In the genomic region with DNA sequence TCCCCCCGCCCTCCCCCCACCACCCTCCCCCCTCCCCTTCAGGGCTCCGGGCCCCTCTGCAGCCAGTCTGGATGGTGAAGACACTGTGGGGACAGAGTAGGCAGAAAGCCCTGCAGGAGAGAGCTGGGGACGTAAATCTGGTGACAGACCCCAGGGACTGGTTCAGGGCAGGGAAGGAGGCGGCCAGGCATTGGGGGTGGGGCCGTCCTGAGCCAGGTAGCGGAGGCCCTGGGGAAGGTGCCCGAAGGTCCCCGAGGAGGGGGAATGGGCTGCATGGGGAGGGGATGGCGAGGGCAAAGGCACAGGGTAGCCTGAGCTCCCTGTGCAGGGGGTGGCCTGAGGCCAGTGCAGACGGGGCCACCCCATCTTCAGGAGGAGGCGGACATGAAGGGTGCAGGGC, we compare ENCODE assay signal across 23 cellular contexts. TPM values are rescaled to one million over a fixed set of nuclear protein-coding genes. Genes with fewer than 3 reads are reported as not detected.
DNase-seq lines count a peak whose midpoint lies in the region; ATAC-seq, FAIRE-seq and TF ChIP-seq lines count a peak whose summit lies in the region.
"Had no signal": no experiment of that assay in that cellular context is flagged by ENCODE, and none has a peak within 500 bp of the region (broad histone marks: within the 10 kb centered on the region; RNA-seq: fewer than 3 reads in every experiment).

No MANE protein-coding gene starts in this region.

- H3K23me2 ChIP-seq in H1 (ENCODE audit: low read depth, low read length): no peaks in the 10 kb centered on the region

- no peak overlapping the region for H2AFZ ChIP-seq in H1 (ENCODE audit: low read length)
- H2AFZ ChIP-seq: GM23248 had no signal

- no peak for DNase-seq in Panc1 (ENCODE audit: low read depth, low spot score)
- DNase-seq in H1 (ENCODE audit: low read depth in 1 of 2, low spot score in 2 of 2): no peak
- no peak for DNase-seq in mesendoderm
- no peak for DNase-seq in endodermal cell
- DNase-seq in endothelial cell (ENCODE audit: low spot score): no peak
- DNase-seq: ACHN; BE2C; C1 segment of cervical spinal cord; CD4-positive, CD25-positive, alpha-beta regulatory T cell; CD8-positive, alpha-beta memory T cell; COR-L47; DMS 273 treated with DMSO at 0.1 percent for 48 hours; DMS53; DND-41; EL; GM23248 had no signal

- CTCF ChIA-PET in HEK293 (lab: Yijun Ruan, JAX): interaction anchor here (0.6 to 1.1 kb wide), 2 partner anchors 9 to 57 kb away, joined by 3 to 5 read pairs; no protein-coding TSS in a partner anchor
- CTCF ChIA-PET in Panc1 (lab: Charles Lee): no interaction called here
- CTCF ChIA-PET in H1 (lab: Charles Lee; ENCODE audit: partially characterized antibody): interaction anchor here (0.6 to 2.6 kb wide), 5 partner anchors 20 to 67 kb away, joined by 3 to 9 read pairs (median 3); no protein-coding TSS in a partner anchor

- H2BK5ac ChIP-seq in H1 (ENCODE audit: low read depth, low read length) (no peak overlapping the region), mesendoderm (ENCODE audit: low read length) (no peak overlapping the region)

- no peak for TF ChIP-seq CTCF in HEK293 (tag by site-specific recombination; IDR thresholded peaks at IDR 0.05)
- no peak for TF ChIP-seq CTCF in Panc1 (IDR thresholded peaks at IDR 0.05)
- TF ChIP-seq CTCF in H1 (IDR thresholded peaks at IDR 0.05; ENCODE audit: control extremely low read depth in 1 of 3, insufficient read depth in 1 of 3, low read depth in 1 of 3, low read length in 3 of 3): no peak
- TF ChIP-seq CTCF in endodermal cell (conservative IDR thresholded peaks at IDR 0.05): no peak
- no peak for TF ChIP-seq CTCF in endothelial cell (IDR thresholded peaks at IDR 0.05; ENCODE audit: unreplicated experiment)

- H3K27ac Mint-ChIP-seq in endodermal cell (no peak overlapping the region), endothelial cell (ENCODE audit: unreplicated experiment) (no peak overlapping the region)
- H3K27ac Mint-ChIP-seq: CD4-positive, CD25-positive, alpha-beta regulatory T cell; CD8-positive, alpha-beta memory T cell had no signal

- no peaks in the 10 kb centered on the region for H3K9me3 ChIP-seq in HEK293 (ENCODE audit: control insufficient read depth, insufficient read depth, low read depth, low read length)
- no peaks in the 10 kb centered on the region for H3K9me3 ChIP-seq in Panc1 (ENCODE audit: control insufficient read depth, insufficient read depth, low read depth, low read length)
- H3K9me3 ChIP-seq in H1 (ENCODE audit: insufficient read depth in 2 of 2, low read depth in 1 of 2, low read length in 1 of 2): no peaks in the 10 kb centered on the region
- H3K9me3 ChIP-seq in endodermal cell (ENCODE audit: control insufficient read depth, low read length): no peaks in the 10 kb centered on the region
- H3K9me3 ChIP-seq: BE2C had no signal

- H4K20me1 ChIP-seq in H1 (replicated peaks in 1 of 2; ENCODE audit: control insufficient read depth in 1 of 2, insufficient read depth in 2 of 2, low read length in 2 of 2): no peaks in the 10 kb centered on the region

- no peaks in the 10 kb centered on the region for H3K36me3 Mint-ChIP-seq in endodermal cell (ENCODE audit: low read depth)
- no peaks in the 10 kb centered on the region for H3K36me3 Mint-ChIP-seq in endothelial cell (ENCODE audit: low read depth, unreplicated experiment)
- H3K36me3 Mint-ChIP-seq: CD4-positive, CD25-positive, alpha-beta regulatory T cell; CD8-positive, alpha-beta memory T cell had no signal

- H3K27ac ChIP-seq in HEK293 (ENCODE audit: extremely low read depth, low read depth, low read length) (no peak overlapping the region), Panc1 (ENCODE audit: low read length) (no peak overlapping the region), H1 (ENCODE audit: low read depth, low read length) (no peak overlapping the region), mesendoderm (ENCODE audit: low read depth, low read length) (no peak overlapping the region), endodermal cell (ENCODE audit: low read depth, low read length) (no peak overlapping the region)
- H3K27ac ChIP-seq: GM23248 had no signal

- H3K4me3 Mint-ChIP-seq in endodermal cell (no peak overlapping the region), endothelial cell (ENCODE audit: unreplicated experiment) (no peak overlapping the region)
- H3K4me3 Mint-ChIP-seq: CD4-positive, CD25-positive, alpha-beta regulatory T cell; CD8-positive, alpha-beta memory T cell had no signal

- no peak overlapping the region for H3K4ac ChIP-seq in H1 (replicated peaks; ENCODE audit: insufficient read length, low read depth, low read length)
- H3K4ac ChIP-seq in mesendoderm (ENCODE audit: low read depth, low read length): no peak overlapping the region

- in situ Hi-C loops in Panc1 (cut with HindIII; ENCODE audit: low pct_unique_long_range_greater_than_20kb, low sequenced_read_pairs): no loop called here

- no peak for TF ChIP-seq POLR2A in H1 (IDR thresholded peaks at IDR 0.05; ENCODE audit: control extremely low read depth in 1 of 2, low read depth in 2 of 2, low read length in 2 of 2)

- H3K79me1 ChIP-seq in H1 (ENCODE audit: low read depth, low read length) (no peaks in the 10 kb centered on the region), mesendoderm (ENCODE audit: low read length) (no peaks in the 10 kb centered on the region)

- H3K18ac ChIP-seq in H1 (ENCODE audit: extremely low read depth, low read length) (peak overlapping the region; percentile 48; the same call in 1 of the 2 replicates), mesendoderm (ENCODE audit: low read length) (no peak overlapping the region)

- BruUV-seq in Panc1 (replicated peaks; lab: Mats Ljungman, UMichigan): no TSS peak

- no peak overlapping the region for H2AK5ac ChIP-seq in H1 (ENCODE audit: low read depth, low read length)
- no peak overlapping the region for H2AK5ac ChIP-seq in mesendoderm (ENCODE audit: low read length)

- H4K8ac ChIP-seq in H1 (ENCODE audit: extremely low read depth, insufficient read depth, low read length) (peak overlapping the region; percentile 45; the same call in 1 of the 2 replicates), mesendoderm (ENCODE audit: low read depth, low read length) (no peak overlapping the region)

- 0 out of 2 replicates have a peak overlapping the region, but pooled peaks have one; percentile 46 for H2BK15ac ChIP-seq in H1 (ENCODE audit: low read length)
- H2BK15ac ChIP-seq in mesendoderm (replicated peaks; ENCODE audit: low read depth): no peak overlapping the region

- POLR2A ChIA-PET in HEK293 (lab: Yijun Ruan, JAX): no interaction called here
- POLR2A ChIA-PET in Panc1 (lab: Charles Lee): no interaction called here
- POLR2A ChIA-PET in H1 (lab: Charles Lee; ENCODE audit: partially characterized antibody): interaction anchor here (0.9 kb wide), 1 partner anchor 25 kb away, joined by 3 read pairs; no protein-coding TSS in a partner anchor

- no peak overlapping the region for H3K56ac ChIP-seq in H1 (replicated peaks; ENCODE audit: insufficient read length, low read depth, low read length)
- no peak overlapping the region for H3K56ac ChIP-seq in mesendoderm (ENCODE audit: low read length)

- H3K4me1 Mint-ChIP-seq in endodermal cell (no peaks in the 10 kb centered on the region), endothelial cell (ENCODE audit: unreplicated experiment) (no peaks in the 10 kb centered on the region)
- H3K4me1 Mint-ChIP-seq: CD4-positive, CD25-positive, alpha-beta regulatory T cell; CD8-positive, alpha-beta memory T cell had no signal

- H3K4me1 ChIP-seq in HEK293 (ENCODE audit: control insufficient read depth, insufficient read depth, low read length) (no peaks in the 10 kb centered on the region), Panc1 (ENCODE audit: control insufficient read depth, insufficient read depth, low read length) (peaks cover 10% of the 10 kb centered on the region), H1 (replicated peaks in 1 of 4; ENCODE audit: control insufficient read depth in 3 of 4, insufficient read depth in 4 of 4, low read length in 3 of 4) (peaks cover 0 to 6% (median 0%) of the 10 kb centered on the region in 4 experiments; a peak in 2 of 7 replicates), mesendoderm (ENCODE audit: control insufficient read depth, low read depth, low read length) (no peaks in the 10 kb centered on the region), endodermal cell (ENCODE audit: control insufficient read depth, insufficient read depth, low read length) (no peaks in the 10 kb centered on the region)

- no peak for FAIRE-seq in H1 (lab: Jason Lieb, UNC)
- FAIRE-seq: A204.1, GM12878, GM19239 had no signal

- H4K5ac ChIP-seq in H1 (ENCODE audit: insufficient read length, low read depth, low read length) (no peak overlapping the region), mesendoderm (ENCODE audit: low read length) (no peak overlapping the region)

- H3K9me3 Mint-ChIP-seq in endodermal cell (no peaks in the 10 kb centered on the region), endothelial cell (ENCODE audit: unreplicated experiment) (no peaks in the 10 kb centered on the region)
- H3K9me3 Mint-ChIP-seq: CD4-positive, CD25-positive, alpha-beta regulatory T cell; CD8-positive, alpha-beta memory T cell had no signal

- WGBS in H1 (ENCODE audit: extremely low coverage in 1 of 2, insufficient coverage in 1 of 2, insufficient read length in 1 of 2, insufficient replicate concordance in 2 of 2, low coverage in 1 of 2, low lambda C conversion rate in 2 of 2, missing lambda C conversion rate in 1 of 2), 2 experiments: 79% methylated on average over 5 of the region's 11 CpGs; no CpG with 5 or more reads in 1 of the 2 experiments
- no CpG with 5 or more reads among the region's 11 CpGs for whole genome bisulfite sequencing in mesendoderm (ENCODE audit: extremely low coverage, insufficient coverage, low lambda C conversion rate)
- 79 to 82% methylated on average over 8 to 10 of the region's 11 CpGs for WGBS in endodermal cell (ENCODE audit: insufficient coverage in 1 of 2, insufficient read length in 1 of 2), 2 experiments

- H3K4me3 ChIP-seq in HEK293 (ENCODE audit: low read depth, low read length) (no peak overlapping the region), Panc1 (ENCODE audit: low read depth in 2 of 2, low read length in 2 of 2) (no peak overlapping the region), H1 (ENCODE audit: extremely low read depth in 1 of 4, insufficient read depth in 2 of 4, low read depth in 3 of 4, low read length in 4 of 4) (no peak overlapping the region), mesendoderm (ENCODE audit: low read length) (no peak overlapping the region), endodermal cell (ENCODE audit: low read length) (no peak overlapping the region)
- H3K4me3 ChIP-seq: GM12878, GM23248 had no signal

- H3K79me2 ChIP-seq in H1 (ENCODE audit: control insufficient read depth in 1 of 2, insufficient read depth in 2 of 2, low read length in 2 of 2) (no peaks in the 10 kb centered on the region), mesendoderm (ENCODE audit: control insufficient read depth, insufficient read depth, low read length) (no peaks in the 10 kb centered on the region)

- H2BK12ac ChIP-seq in H1 (ENCODE audit: low read depth, low read length): no peak overlapping the region

- peak; percentile 11; the same call in 1 of the 2 replicates for ATAC-seq in Panc1
- ATAC-seq: GM12878, HCT116 had no signal

- TF ChIP-seq EP300 in H1 (IDR thresholded peaks at IDR 0.05; ENCODE audit: borderline replicate concordance in 1 of 2, low read depth in 2 of 2, low read length in 2 of 2): no peak

- TF ChIP-seq RAD21 in H1 (IDR thresholded peaks at IDR 0.05 in 1 of 2, conservative IDR thresholded peaks at IDR 0.05 in 1 of 2; ENCODE audit: low read depth in 2 of 2, low read length in 2 of 2): no peak

- H2BK120ac ChIP-seq in H1 (replicated peaks; ENCODE audit: low read depth, low read length): no peak overlapping the region
- no peak overlapping the region for H2BK120ac ChIP-seq in mesendoderm (ENCODE audit: low read depth, low read length)

- H3K4me2 ChIP-seq in H1 (ENCODE audit: insufficient read depth in 1 of 2, low read depth in 2 of 2, low read length in 2 of 2) (no peak overlapping the region), mesendoderm (ENCODE audit: low read length) (no peak overlapping the region)

- H3K23ac ChIP-seq in H1 (ENCODE audit: insufficient read length): no peak overlapping the region
- no peak overlapping the region for H3K23ac ChIP-seq in mesendoderm (ENCODE audit: low read length)

- H3K9ac ChIP-seq in H1 (replicated peaks in 1 of 4; ENCODE audit: extremely low read depth in 1 of 4, low read depth in 3 of 4, low read length in 3 of 4) (no peak overlapping the region), mesendoderm (ENCODE audit: low read length) (no peak overlapping the region), endodermal cell (ENCODE audit: extremely low read depth, low read length, poor library complexity, severe bottlenecking) (no peak overlapping the region)
- H3K9ac ChIP-seq: GM23248 had no signal

- no peak overlapping the region for H3K14ac ChIP-seq in H1 (ENCODE audit: insufficient read length)

- intact Hi-C loops in Panc1 (cut with micrococcal nuclease; ENCODE audit: unreplicated experiment): no loop called here

- H3K27me3 Mint-ChIP-seq in endodermal cell (ENCODE audit: insufficient read depth): no peaks in the 10 kb centered on the region
- H3K27me3 Mint-ChIP-seq in endothelial cell (ENCODE audit: unreplicated experiment): no peaks in the 10 kb centered on the region
- H3K27me3 Mint-ChIP-seq: CD4-positive, CD25-positive, alpha-beta regulatory T cell; CD8-positive, alpha-beta memory T cell had no signal

- no peak overlapping the region for H2BK20ac ChIP-seq in H1 (ENCODE audit: low read length)

- no peaks in the 10 kb centered on the region for H3K36me3 ChIP-seq in HEK293 (ENCODE audit: control insufficient read depth in 2 of 2, insufficient read depth in 1 of 2, low read length in 2 of 2)
- no peaks in the 10 kb centered on the region for H3K36me3 ChIP-seq in Panc1 (ENCODE audit: control insufficient read depth, insufficient read depth, low read length)
- H3K36me3 ChIP-seq in H1 (ENCODE audit: control insufficient read depth in 2 of 4, insufficient read depth in 4 of 4, low read length in 3 of 4): no peaks in the 10 kb centered on the region
- no peaks in the 10 kb centered on the region for H3K36me3 ChIP-seq in mesendoderm (ENCODE audit: control insufficient read depth, insufficient read depth, low read length)
- H3K36me3 ChIP-seq in endodermal cell (ENCODE audit: control insufficient read depth, insufficient read depth, low read length): no peaks in the 10 kb centered on the region
- H3K36me3 ChIP-seq: BE2C had no signal

- H4K91ac ChIP-seq in H1 (replicated peaks; ENCODE audit: insufficient read length, low read length): no peak overlapping the region

- H3K27me3 ChIP-seq in Panc1 (ENCODE audit: control insufficient read depth, insufficient read depth, low read length) (no peaks in the 10 kb centered on the region), H1 (replicated peaks in 1 of 4; ENCODE audit: control insufficient read depth in 3 of 4, extremely low read depth in 1 of 4, insufficient read depth in 3 of 4, low read length in 3 of 4) (no peaks in the 10 kb centered on the region), mesendoderm (ENCODE audit: insufficient read depth, low read length, poor library complexity) (no peaks in the 10 kb centered on the region), endodermal cell (ENCODE audit: control insufficient read depth, insufficient read depth, low read length, poor library complexity, severe bottlenecking) (no peaks in the 10 kb centered on the region)
- H3K27me3 ChIP-seq: BE2C had no signal

RNA-seq across cellular contexts. Expression of gene CACNA1H, which starts 26.3 kb away (rescaled TPM):
- total RNA-seq in Panc1 (2021; ENCODE audit: unreplicated experiment) (31.1 TPM), endodermal cell (10 to 100 TPM; 31.6 to 45.0 TPM), endothelial cell (ENCODE audit: unreplicated experiment) (3.4 TPM)
- 40.3 TPM for polyA plus RNA-seq in Panc1 (2012; ENCODE audit: insufficient read length)
- 27.2 and 28.7 TPM in 2 replicates for total RNA-seq in H1 (2021; fragmentation: NEBNext Ultra II Directional; extraction: Animal tissue kit (Norgen Biotek cat#: 25700))
- 14.0 and 27.4 TPM in 2 replicates for polyA plus RNA-seq in H1 (2011; rRNA removed)
- 21.0 TPM for polyA plus RNA-seq in H1 (2011; cell fraction: cytosol; rRNA removed)
- polyA plus RNA-seq in H1 (2011; cell fraction: nucleus; rRNA removed): 192 TPM
- polyA plus RNA-seq in H1 (2012, experiment 1 of 2): 17.0 to 33.1 TPM (median 28.7 TPM) in 4 replicates
- 13.4 TPM for polyA plus RNA-seq in H1 (2012, experiment 2 of 2)
- 23.4 TPM for polyA plus RNA-seq in H1 (2013, experiment 1 of 2)
- polyA plus RNA-seq in H1 (2013, experiment 2 of 2): 21.4 TPM
- polyA minus RNA-seq in H1 (2011; rRNA and poly(A)+ RNA removed): 19.8 and 20.5 TPM in 2 replicates
- polyA minus RNA-seq in H1 (2011; cell fraction: cytosol; rRNA and poly(A)+ RNA removed): 16.3 TPM
- polyA minus RNA-seq in H1 (2011; cell fraction: nucleus; rRNA and poly(A)+ RNA removed): 43.3 TPM
- polyA plus RNA-seq in mesendoderm (2013, experiment 1 of 2): 5.3 TPM
- polyA plus RNA-seq in mesendoderm (2013, experiment 2 of 2): 4.9 TPM
- polyA plus RNA-seq in endodermal cell (2013, experiment 1 of 2): 33.4 TPM
- 30.0 TPM for polyA plus RNA-seq in endodermal cell (2013, experiment 2 of 2)
- polyA plus RNA-seq: GM23248 had no signal

RNA-seq across cellular contexts. Expression of gene C1QTNF8, which starts 30.5 kb away (rescaled TPM):
- total RNA-seq in Panc1 (2021; ENCODE audit: unreplicated experiment): 0.39 TPM
- 0.63 TPM for polyA plus RNA-seq in Panc1 (2012; ENCODE audit: insufficient read length)
- total RNA-seq in H1 (2021; fragmentation: NEBNext Ultra II Directional; extraction: Animal tissue kit (Norgen Biotek cat#: 25700)): not detected in 2 replicates
- polyA plus RNA-seq in H1 (2011; rRNA removed): not detected in 2 replicates
- polyA plus RNA-seq in H1 (2011; cell fraction: cytosol; rRNA removed): not detected
- polyA plus RNA-seq in H1 (2011; cell fraction: nucleus; rRNA removed): 0.06 TPM
- polyA plus RNA-seq in H1 (2012, experiment 1 of 2): 0.19 TPM in 1 of 4 replicates, not detected in the others
- not detected for polyA plus RNA-seq in H1 (2012, experiment 2 of 2)
- not detected for polyA plus RNA-seq in H1 (2013, experiment 1 of 2)
- not detected for polyA plus RNA-seq in H1 (2013, experiment 2 of 2)
- polyA minus RNA-seq in H1 (2011; rRNA and poly(A)+ RNA removed): not detected in 2 replicates
- not detected for polyA minus RNA-seq in H1 (2011; cell fraction: cytosol; rRNA and poly(A)+ RNA removed)
- polyA minus RNA-seq in H1 (2011; cell fraction: nucleus; rRNA and poly(A)+ RNA removed): not detected
- not detected for polyA plus RNA-seq in mesendoderm (2013, experiment 1 of 2)
- not detected for polyA plus RNA-seq in mesendoderm (2013, experiment 2 of 2)
- under 1 TPM; 0.15 to 0.20 TPM for total RNA-seq in endodermal cell
- not detected for polyA plus RNA-seq in endodermal cell (2013, experiment 1 of 2)
- not detected for polyA plus RNA-seq in endodermal cell (2013, experiment 2 of 2)
- total RNA-seq in endothelial cell (ENCODE audit: unreplicated experiment): not detected
- total RNA-seq: CD4-positive, CD25-positive, alpha-beta regulatory T cell; CD8-positive, alpha-beta memory T cell; GM12878; GM23248; H7 had no signal
- polyA plus RNA-seq: CD4-positive, CD25-positive, alpha-beta regulatory T cell; CD8-positive, alpha-beta memory T cell; GM12878; GM23248 had no signal

RNA-seq across cellular contexts. Expression of gene SSTR5, which starts 54.0 kb away (rescaled TPM):
- 2.8 TPM for total RNA-seq in Panc1 (2021; ENCODE audit: unreplicated experiment)
- polyA plus RNA-seq in Panc1 (2012; ENCODE audit: insufficient read length): 12.8 TPM
- total RNA-seq in H1 (2021; fragmentation: NEBNext Ultra II Directional; extraction: Animal tissue kit (Norgen Biotek cat#: 25700)): 0.31 and 0.56 TPM in 2 replicates
- polyA plus RNA-seq in H1 (2011; rRNA removed): 0.60 and 0.61 TPM in 2 replicates
- polyA plus RNA-seq in H1 (2011; cell fraction: cytosol; rRNA removed): 0.69 TPM
- 1.4 TPM for polyA plus RNA-seq in H1 (2011; cell fraction: nucleus; rRNA removed)
- 0.27 to 0.40 TPM (median 0.28 TPM) in 3 of 4 replicates, not detected in the other for polyA plus RNA-seq in H1 (2012, experiment 1 of 2)
- 0.42 TPM for polyA plus RNA-seq in H1 (2012, experiment 2 of 2)
- polyA plus RNA-seq in H1 (2013, experiment 1 of 2): 0.45 TPM
- 0.53 TPM for polyA plus RNA-seq in H1 (2013, experiment 2 of 2)
- polyA minus RNA-seq in H1 (2011; rRNA and poly(A)+ RNA removed): 0.13 TPM in 1 of 2 replicates, not detected in the other
- polyA minus RNA-seq in H1 (2011; cell fraction: cytosol; rRNA and poly(A)+ RNA removed): not detected
- 0.80 TPM for polyA minus RNA-seq in H1 (2011; cell fraction: nucleus; rRNA and poly(A)+ RNA removed)
- polyA plus RNA-seq in mesendoderm (2013, experiment 1 of 2): 0.03 TPM
- not detected for polyA plus RNA-seq in mesendoderm (2013, experiment 2 of 2)
- total RNA-seq in endodermal cell: 1 to 10 TPM in 1 of 2 donors, under 1 TPM in 1; 0.64 to 1.3 TPM
- polyA plus RNA-seq in endodermal cell (2013, experiment 1 of 2): 0.18 TPM
- not detected for polyA plus RNA-seq in endodermal cell (2013, experiment 2 of 2)
- not detected for total RNA-seq in endothelial cell (ENCODE audit: unreplicated experiment)
- total RNA-seq: CD4-positive, CD25-positive, alpha-beta regulatory T cell; CD8-positive, alpha-beta memory T cell; G401; GM12878; GM23248 had no signal
- polyA plus RNA-seq: CD4-positive, CD25-positive, alpha-beta regulatory T cell; CD8-positive, alpha-beta memory T cell; GM12878; GM23248 had no signal
